ENCODE assay signal across 31 cellular contexts in genomic region chr16:23705517-23705902, GRCh38. TPM values are rescaled to one million over a fixed set of nuclear protein-coding genes. Genes with fewer than 3 reads are reported as not detected.
"Had no signal": no experiment of that assay in that cellular context is flagged by ENCODE, and none has a peak within 500 bp of the region (broad histone marks: within the 10 kb centered on the region; RNA-seq: fewer than 3 reads in every experiment).

No MANE protein-coding gene starts in this region.

- H3K36me3 ChIP-seq: esophagus squamous epithelium, gastrocnemius medialis, heart right ventricle, left lung, lower lobe of right lung had no signal

- FAIRE-seq: endometrium, islet of Langerhans, keratinocyte had no signal

- H3K4me3 ChIP-seq: colonic mucosa, esophagus squamous epithelium, gastrocnemius medialis, heart right ventricle, left lung, lower lobe of right lung had no signal

- H3K27ac ChIP-seq: colonic mucosa, epithelial cell of prostate, esophagus squamous epithelium, gastrocnemius medialis, heart right ventricle, left lung, lower lobe of right lung had no signal

- H3K4me1 ChIP-seq: colonic mucosa, esophagus squamous epithelium, gastrocnemius medialis, heart right ventricle, left lung, lower lobe of right lung had no signal

- H3K27me3 ChIP-seq: colonic mucosa, gastrocnemius medialis had no signal

- DNase-seq: colonic mucosa; cortex of kidney; effector CD8-positive, alpha-beta T cell; effector memory CD8-positive, alpha-beta T cell; endodermal cell; erythroblast; esophagus squamous epithelium; foreskin fibroblast; foreskin melanocyte; gastrocnemius medialis; glutamatergic neuron; head of caudate nucleus; heart right ventricle; hippocampal formation; left cardiac atrium; left ventricle myocardium superior; lower lobe of right lung; mesenchymal stem cell had no signal

- ATAC-seq: effector memory CD8-positive, alpha-beta T cell; esophagus mucosa; gastrocnemius medialis; heart right ventricle; left cardiac atrium; left lung; left ventricle myocardium superior had no signal

- H3K9me3 ChIP-seq: colonic mucosa, gastrocnemius medialis had no signal

RNA-seq across cellular contexts. Expression of gene ERN2, which starts 7.5 kb away (rescaled TPM):
- total RNA-seq: dermis microvascular lymphatic vessel endothelial cell, glomerular endothelial cell, kidney epithelial cell, left ventricle myocardium superior, lung microvascular endothelial cell, mononuclear cell had no signal
- polyA plus RNA-seq: heart right ventricle, keratinocyte had no signal

RNA-seq across cellular contexts. Expression of gene CHP2, which starts 49.3 kb away (rescaled TPM):
- total RNA-seq: dermis microvascular lymphatic vessel endothelial cell, glomerular endothelial cell, heart right ventricle, kidney epithelial cell, left cardiac atrium, left ventricle myocardium superior, lung microvascular endothelial cell, mesothelial cell of epicardium, mucosa of gallbladder had no signal
